8 cellular contexts compared by ENCODE assay signal in the genomic region with DNA sequence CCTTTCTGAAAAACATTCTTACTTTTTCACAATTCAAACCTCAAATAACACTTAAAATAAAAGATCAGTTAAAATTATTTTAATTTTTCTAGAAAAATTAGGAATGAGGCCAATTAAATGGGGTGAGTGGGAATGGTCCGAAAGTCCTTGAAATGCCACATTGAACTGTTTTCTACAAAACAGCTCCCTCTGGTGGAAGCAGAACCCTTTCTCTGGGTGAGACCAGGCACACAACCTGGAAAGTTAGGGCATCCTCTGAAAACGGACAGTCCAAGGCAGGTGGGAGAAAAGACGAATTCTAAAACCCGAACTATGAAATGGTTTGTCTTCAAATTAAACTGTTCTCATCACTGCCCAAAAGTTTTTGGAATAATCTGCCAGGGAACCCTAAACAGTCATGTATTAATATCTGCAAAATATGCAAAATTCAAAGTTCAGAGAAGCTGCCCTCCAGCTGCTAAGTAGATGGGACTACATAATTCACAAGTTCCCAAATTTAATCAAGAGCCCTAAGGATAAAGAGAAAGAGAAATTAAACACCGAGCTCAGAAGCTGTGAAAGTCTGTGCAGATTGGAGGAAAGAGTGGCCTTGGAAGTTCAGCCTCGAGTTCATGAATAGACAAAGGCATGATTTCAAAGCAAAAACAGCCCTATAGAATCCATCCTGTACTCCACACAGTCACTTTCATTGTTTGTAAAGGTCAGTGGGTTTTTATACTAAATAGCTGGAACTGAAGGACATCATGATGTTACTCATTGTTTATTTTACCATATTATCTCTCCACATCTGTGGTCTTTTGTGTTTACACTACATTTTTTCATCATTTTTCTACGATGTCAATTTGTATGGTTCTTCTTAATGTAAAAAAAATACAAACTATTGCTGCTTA.
A peak's percentile ranks its signal among the peaks of the same experiment; 100 is the strongest.
DNase-seq lines count a peak whose midpoint lies in the region; ATAC-seq and TF ChIP-seq lines count a peak whose summit lies in the region.

No MANE protein-coding gene starts in this region.

- no peaks in the 10 kb centered on the region for H3K4me1 ChIP-seq in Peyer's patch

- H3K36me3 Mint-ChIP-seq in activated CD8-positive, alpha-beta memory T cell treated with anti-CD3 and anti-CD28 coated beads, Interleukin-2, amount 10 ng/mL, durations not matched to agents 7 days and 5 days = no peaks in the 10 kb centered on the region

- no peaks in the 10 kb centered on the region for H3K36me3 ChIP-seq in Peyer's patch

- H3K27me3 Mint-ChIP-seq in activated CD8-positive, alpha-beta memory T cell treated with anti-CD3 and anti-CD28 coated beads, Interleukin-2, amount 10 ng/mL, durations not matched to agents 7 days and 5 days = peaks cover 7% of the 10 kb centered on the region

- no peak overlapping the region for H3K4me3 Mint-ChIP-seq in activated CD8-positive, alpha-beta memory T cell treated with anti-CD3 and anti-CD28 coated beads, Interleukin-2, amount 10 ng/mL, durations not matched to agents 7 days and 5 days

- no peak for TF ChIP-seq POLR2A in Peyer's patch (IDR thresholded peaks at IDR 0.05)

- H3K27ac Mint-ChIP-seq in activated CD8-positive, alpha-beta memory T cell treated with anti-CD3 and anti-CD28 coated beads, Interleukin-2, amount 10 ng/mL, durations not matched to agents 7 days and 5 days = no peak overlapping the region

- DNase-seq in Daoy (ENCODE audit: low read depth) = peak; percentile 50
- DNase-seq in Peyer's patch = no peak
- DNase-seq in dorsolateral prefrontal cortex = peak in 4 of 10 donors; percentile 12 to 64 (median 47)
- peak; percentile 66 to 88 for DNase-seq in lung microvascular endothelial cell (ENCODE audit: low read depth in 2 of 2)
- DNase-seq in mesenteric fat pad (ENCODE audit: low spot score) = no peak
- no peak for DNase-seq in activated CD8-positive, alpha-beta memory T cell treated with anti-CD3 and anti-CD28 coated beads, Interleukin-2, amount 10 ng/mL, durations not matched to agents 7 days and 5 days

- H3K4me1 Mint-ChIP-seq in activated CD8-positive, alpha-beta memory T cell treated with anti-CD3 and anti-CD28 coated beads, Interleukin-2, amount 10 ng/mL, durations not matched to agents 7 days and 5 days = no peaks in the 10 kb centered on the region

- H3K4me3 ChIP-seq in Peyer's patch = no peak overlapping the region
- peak overlapping the region in 51 of 59 donors; percentile 1 to 61 (median 34) for H3K4me3 ChIP-seq in dorsolateral prefrontal cortex

- TF ChIP-seq CTCF in Peyer's patch (IDR thresholded peaks at IDR 0.05) (peak in 5 of 6 experiments; percentile 8 to 52 (median 42)), dorsolateral prefrontal cortex (IDR thresholded peaks at IDR 0.05 in 54 of 56, conservative IDR thresholded peaks at IDR 0.05 in 2 of 56; ENCODE audit: low read depth in 1 of 56, partially characterized antibody in 56 of 56) (peak; percentile 49 to 92 (median 80))

- ATAC-seq in HG02678 (IDR thresholded peaks at IDR 0.05; ENCODE audit: unreplicated experiment) (peak; percentile 58), HG03442 (IDR thresholded peaks at IDR 0.05; ENCODE audit: unreplicated experiment) (no peak)
- no peak for ATAC-seq in activated CD8-positive, alpha-beta memory T cell treated with anti-CD3 and anti-CD28 coated beads, Interleukin-2, amount 10 ng/mL, durations not matched to agents 7 days and 5 days

- intact Hi-C loops in dorsolateral prefrontal cortex (cut with DNase I) = loop anchor here (2.0 to 10.0 kb wide), 5 partner anchors 106 to 1426 kb away; a partner anchor contains a TSS

- no peaks in the 10 kb centered on the region for H3K9me3 Mint-ChIP-seq in activated CD8-positive, alpha-beta memory T cell treated with anti-CD3 and anti-CD28 coated beads, Interleukin-2, amount 10 ng/mL, durations not matched to agents 7 days and 5 days (ENCODE audit: low read depth)

- no peaks in the 10 kb centered on the region for H3K9me3 ChIP-seq in Peyer's patch

- CTCF ChIA-PET in activated CD8-positive, alpha-beta memory T cell treated with anti-CD3 and anti-CD28 coated beads, Interleukin-2, amount 10 ng/mL, durations not matched to agents 7 days and 5 days (lab: Charles Lee) = interaction anchor here (0.7 to 2.7 kb wide), 3 partner anchors 115 to 254 kb away, joined by 3 to 6 read pairs (median 4); no protein-coding TSS in a partner anchor

- H3K27me3 ChIP-seq in Peyer's patch (no peaks in the 10 kb centered on the region), dorsolateral prefrontal cortex (no peaks in the 10 kb centered on the region)

- H3K27ac ChIP-seq in Peyer's patch (no peak overlapping the region), dorsolateral prefrontal cortex (peak overlapping the region in 56 of 59 donors; percentile 11 to 92 (median 76))

Comparison
In these comparisons a context has a peak if more than half of its experiments do, and no peak if none do; other contexts are left out.
1. DNase-seq: peak in Daoy (single experiment) and lung microvascular endothelial cell (2 of 2); none in Peyer's patch (0 of 3), mesenteric fat pad (single experiment) and activated CD8-positive, alpha-beta memory T cell treated with anti-CD3 and anti-CD28 coated beads, Interleukin-2, amount 10 ng/mL, durations not matched to agents 7 days and 5 days (single experiment).
2. H3K27ac ChIP-seq: peak in dorsolateral prefrontal cortex (56 of 59); none in Peyer's patch (0 of 4).
3. H3K4me3 ChIP-seq: peak in dorsolateral prefrontal cortex (51 of 59); none in Peyer's patch (0 of 4).